1 cellular context compared by ENCODE assay signal in genomic region chr10:30041394-30042105, GRCh38.
TF ChIP-seq lines count a peak whose summit lies in the region.

No MANE protein-coding gene starts in this region.

TF ChIP-seq in HEK293, 187 proteins besides CTCF, POLR2A, EP300 and RAD21 (continued from another document):
- TF ChIP-seq ZSCAN4 (tag by site-specific recombination; IDR thresholded peaks at IDR 0.05) (0 out of 2 replicates have a peak, but pooled peaks have one; percentile 16), ZNF16 (tag by site-specific recombination; IDR thresholded peaks at IDR 0.05; ENCODE audit: low read depth) (no peak), ZNF654 (tag by site-specific recombination; IDR thresholded peaks at IDR 0.05; ENCODE audit: low read depth) (no peak), HIC1 (tag by site-specific recombination; IDR thresholded peaks at IDR 0.05) (no peak), ZNF555 (tag by site-specific recombination; conservative IDR thresholded peaks at IDR 0.05) (no peak), KLF17 (tag by site-specific recombination; IDR thresholded peaks at IDR 0.05) (no peak), RBAK (tag by site-specific recombination; IDR thresholded peaks at IDR 0.05) (no peak), ZNF639 (tag by site-specific recombination; IDR thresholded peaks at IDR 0.05) (no peak), OSR2 (tag by site-specific recombination; IDR thresholded peaks at IDR 0.05) (peak; percentile 24; the same call in 1 of the 2 replicates), SP7 (tag by site-specific recombination; IDR thresholded peaks at IDR 0.05) (peak; percentile 56)
TF ChIP-seq in HEK293: peak in this region for 6.
